9 cellular contexts compared by ENCODE assay signal in genomic region chr14:105487449-105487985, GRCh38. TPM values are rescaled to one million over a fixed set of nuclear protein-coding genes. Genes with fewer than 3 reads are reported as not detected.
DNase-seq lines count a peak whose midpoint lies in the region; ATAC-seq and TF ChIP-seq lines count a peak whose summit lies in the region.
"Had no signal": no experiment of that assay in that cellular context is flagged by ENCODE, and none has a peak within 500 bp of the region (broad histone marks: within the 10 kb centered on the region; RNA-seq: fewer than 3 reads in every experiment).

No MANE protein-coding gene starts in this region.

- H3K4me1 Mint-ChIP-seq in naive thymus-derived CD4-positive, alpha-beta T cell, result peaks cover 22 to 41% (median 34%) of the 10 kb centered on the region in 7 donors

- intact Hi-C loops in naive thymus-derived CD4-positive, alpha-beta T cell (cut with micrococcal nuclease), result no loop called here

- no peaks in the 10 kb centered on the region for H3K36me3 ChIP-seq in naive thymus-derived CD4-positive, alpha-beta T cell (ENCODE audit: control insufficient read depth in 2 of 3, insufficient read depth in 3 of 3, low read length in 3 of 3)

- peak overlapping the region; percentile 91 to 99 (median 95) for H3K27ac Mint-ChIP-seq in naive thymus-derived CD4-positive, alpha-beta T cell

- CTCF ChIA-PET in RWPE1 (lab: Yijun Ruan, JAX), result no interaction called here
- CTCF ChIA-PET in naive thymus-derived CD4-positive, alpha-beta T cell (lab: Charles Lee), result no interaction called here

- H3K4me3 ChIP-seq in GM12865 (ENCODE audit: low read depth, low read length), result peak overlapping the region; percentile 88
- H3K4me3 ChIP-seq in naive thymus-derived CD4-positive, alpha-beta T cell (ENCODE audit: low read length), result peak overlapping the region; percentile 85

- H3K9me3 ChIP-seq in naive thymus-derived CD4-positive, alpha-beta T cell (ENCODE audit: control insufficient read depth in 2 of 3, low read length in 3 of 3), result no peaks in the 10 kb centered on the region

- DNase-seq in GM12865 (ENCODE audit: low read depth), result peak; percentile 59
- no peak for DNase-seq in RWPE1 (ENCODE audit: low spot score)
- DNase-seq in central memory CD4-positive, alpha-beta T cell, result peak; percentile 88
- DNase-seq in naive thymus-derived CD4-positive, alpha-beta T cell, result peak; percentile 72 to 86 (median 81)
- no peak for DNase-seq in cortex of kidney (lab: John Stamatoyannopoulos, UW)
- DNase-seq in NCI-H510A (lab: John Stamatoyannopoulos, UW), result no peak
- DNase-seq in NCI-H526 (lab: John Stamatoyannopoulos, UW), result no peak

- H3K36me3 Mint-ChIP-seq in naive thymus-derived CD4-positive, alpha-beta T cell, result peaks cover 0 to 2% (median 0%) of the 10 kb centered on the region in 5 donors

- no peaks in the 10 kb centered on the region for H3K9me3 Mint-ChIP-seq in naive thymus-derived CD4-positive, alpha-beta T cell

- H3K4me3 Mint-ChIP-seq in naive thymus-derived CD4-positive, alpha-beta T cell, result peak overlapping the region; percentile 84 to 95 (median 88)

- H3K27me3 ChIP-seq in naive thymus-derived CD4-positive, alpha-beta T cell (ENCODE audit: control insufficient read depth in 2 of 2, insufficient read depth in 2 of 2, low read length in 2 of 2), result no peaks in the 10 kb centered on the region

- H3K27me3 Mint-ChIP-seq in naive thymus-derived CD4-positive, alpha-beta T cell, result no peaks in the 10 kb centered on the region

- peak; percentile 1 for ATAC-seq in naive thymus-derived CD4-positive, alpha-beta T cell
- ATAC-seq in HG02763 (IDR thresholded peaks at IDR 0.05; ENCODE audit: unreplicated experiment), result no peak

- H3K27ac ChIP-seq in RWPE1, result peak overlapping the region; percentile 100
- peak overlapping the region; percentile 100 for H3K27ac ChIP-seq in naive thymus-derived CD4-positive, alpha-beta T cell (ENCODE audit: low read depth, low read length)

- TF ChIP-seq CTCF in GM12865 (IDR thresholded peaks at IDR 0.05; ENCODE audit: insufficient read depth, low read depth, low read length, missing control alignments) (no peak), RWPE1 (conservative IDR thresholded peaks at IDR 0.05; ENCODE audit: low read depth) (no peak)

- POLR2A ChIA-PET in RWPE1 (lab: Yijun Ruan, JAX; ENCODE audit: low non-redundant PET), result no interaction called here
- POLR2A ChIA-PET in naive thymus-derived CD4-positive, alpha-beta T cell (lab: Charles Lee), result interaction anchor here (0.6 kb wide), 1 partner anchor 64 kb away, joined by 4 read pairs; no protein-coding TSS in a partner anchor

- H3K4me1 ChIP-seq in naive thymus-derived CD4-positive, alpha-beta T cell (ENCODE audit: control insufficient read depth in 2 of 2, insufficient read depth in 2 of 2, low read length in 2 of 2), result peaks cover 40 to 55% of the 10 kb centered on the region in 2 donors

RNA-seq across cellular contexts. Expression of gene CRIP1, which starts 0.8 kb away (rescaled TPM):
- 100 to 1,000 TPM in 4 of 5 experiments, 10 to 100 TPM in 1; 94.4 to 517 (median 192) TPM for total RNA-seq in naive thymus-derived CD4-positive, alpha-beta T cell
- polyA plus RNA-seq in naive thymus-derived CD4-positive, alpha-beta T cell, result 100 to 1,000 TPM; 463 to 787 TPM
- total RNA-seq: LHCN-M2 had no signal

RNA-seq across cellular contexts. Expression of gene TEDC1, which starts 3.5 kb away (rescaled TPM):
- 100 to 1,000 TPM in 1 of 5 experiments, 10 to 100 TPM in 4; 19.7 to 294 (median 31.3) TPM for total RNA-seq in naive thymus-derived CD4-positive, alpha-beta T cell
- 10 to 100 TPM; 10.4 to 14.9 TPM for polyA plus RNA-seq in naive thymus-derived CD4-positive, alpha-beta T cell

RNA-seq across cellular contexts. Expression of gene CRIP2, which starts 12.9 kb away (rescaled TPM):
- 10 to 100 TPM in 2 of 5 experiments, 1 to 10 TPM in 2, under 1 TPM in 1; 0.65 to 55.4 (median 6.6) TPM for total RNA-seq in naive thymus-derived CD4-positive, alpha-beta T cell
- polyA plus RNA-seq in naive thymus-derived CD4-positive, alpha-beta T cell, result 100 to 1,000 TPM in 1 of 2 donors, 10 to 100 TPM in 1; 69.1 to 180 TPM

RNA-seq across cellular contexts. Expression of gene TMEM121, which starts 38.9 kb away (rescaled TPM):
- total RNA-seq in naive thymus-derived CD4-positive, alpha-beta T cell, result 1 to 10 TPM in 4 of 5 experiments, under 1 TPM in 1; 0.83 to 5.7 (median 3.7) TPM
- polyA plus RNA-seq in naive thymus-derived CD4-positive, alpha-beta T cell, result 1 to 10 TPM; 2.5 to 4.0 TPM

Comparison
In these comparisons a context has a peak if more than half of its experiments do, and no peak if none do; other contexts are left out.
1. DNase-seq: peak in GM12865 (single experiment), central memory CD4-positive, alpha-beta T cell (single experiment) and naive thymus-derived CD4-positive, alpha-beta T cell (9 of 9); none in RWPE1 (single experiment), cortex of kidney (single experiment), NCI-H510A (single experiment) and NCI-H526 (0 of 2).